8 cellular contexts compared by ENCODE assay signal in genomic region chr1:159921700-159922498, GRCh38. TPM values are rescaled to one million over a fixed set of nuclear protein-coding genes. Genes with fewer than 3 reads are reported as not detected.
A peak's percentile ranks its signal among the peaks of the same experiment; 100 is the strongest.
DNase-seq lines count a peak whose midpoint lies in the region; TF ChIP-seq lines count a peak whose summit lies in the region.

No MANE protein-coding gene starts in this region.

- H3K27me3 ChIP-seq in DOHH2 (ENCODE audit: control insufficient read depth, low read length) (no peaks in the 10 kb centered on the region), neuronal stem cell (ENCODE audit: control insufficient read depth in 3 of 3, insufficient read depth in 3 of 3, low read depth in 1 of 3, low read length in 3 of 3) (peaks cover 0 to 13% (median 3%) of the 10 kb centered on the region in 3 experiments)

- H3K9ac ChIP-seq in neuronal stem cell (ENCODE audit: low read depth, low read length, poor library complexity), result no peak overlapping the region

- no peak overlapping the region for H2BK5ac ChIP-seq in neuronal stem cell (ENCODE audit: low read length)

- peak overlapping the region; percentile 76 for H3K27ac ChIP-seq in DOHH2 (ENCODE audit: low read depth, low read length)
- no peak overlapping the region for H3K27ac ChIP-seq in neuronal stem cell (replicated peaks; ENCODE audit: low read length)

- H4K91ac ChIP-seq in neuronal stem cell (ENCODE audit: low read depth, low read length, poor library complexity), result no peak overlapping the region

- peaks cover 25% of the 10 kb centered on the region for H4K20me1 ChIP-seq in DOHH2 (ENCODE audit: control insufficient read depth, insufficient read depth, low read depth, low read length)

- H3K27ac Mint-ChIP-seq in chondrocyte (ENCODE audit: unreplicated experiment), result peak overlapping the region; percentile 100

- peaks cover 68% of the 10 kb centered on the region for H3K79me2 ChIP-seq in DOHH2 (ENCODE audit: control insufficient read depth, low read length)

- H3K27me3 Mint-ChIP-seq in chondrocyte (ENCODE audit: low read depth), result no peaks in the 10 kb centered on the region

- H3F3A ChIP-seq in DOHH2 (ENCODE audit: control insufficient read depth, insufficient read depth), result no peaks in the 10 kb centered on the region; the same call in 1 of the 2 replicates

- no peak overlapping the region for H2AFZ ChIP-seq in neuronal stem cell (ENCODE audit: low read length)

- H3K9me3 ChIP-seq in DOHH2 (ENCODE audit: control insufficient read depth, insufficient read depth, low read length), result no peaks in the 10 kb centered on the region
- H3K9me3 ChIP-seq in neuronal stem cell (replicated peaks in 1 of 2; ENCODE audit: control insufficient read depth in 2 of 2, insufficient read depth in 1 of 2, low read depth in 1 of 2, low read length in 2 of 2), result no peaks in the 10 kb centered on the region

- H3K9me3 Mint-ChIP-seq in chondrocyte (ENCODE audit: low read depth), result no peaks in the 10 kb centered on the region

- peaks cover 20% of the 10 kb centered on the region for H3K36me3 Mint-ChIP-seq in chondrocyte (ENCODE audit: low read depth)

- H3K4me1 ChIP-seq in DOHH2 (ENCODE audit: control insufficient read depth, low read length) (peaks cover 42% of the 10 kb centered on the region), neuronal stem cell (ENCODE audit: control insufficient read depth in 2 of 2, insufficient read depth in 1 of 2, low read depth in 1 of 2, low read length in 2 of 2) (peaks cover 20 to 26% of the 10 kb centered on the region in 2 donors)

- H3K4me3 Mint-ChIP-seq in chondrocyte (ENCODE audit: unreplicated experiment), result peak overlapping the region; percentile 99

- H3K18ac ChIP-seq in neuronal stem cell (ENCODE audit: low read length), result no peak overlapping the region

- H3K79me1 ChIP-seq in neuronal stem cell (ENCODE audit: low read depth, low read length), result peaks cover 3% of the 10 kb centered on the region

- TF ChIP-seq CTCF in DOHH2 (IDR thresholded peaks at IDR 0.05; ENCODE audit: low read depth, low read length, poor library complexity, severe bottlenecking), result no peak
- TF ChIP-seq CTCF in NB4 (IDR thresholded peaks at IDR 0.05; ENCODE audit: low read depth, low read length), result no peak
- no peak for TF ChIP-seq CTCF in chondrocyte (IDR thresholded peaks at IDR 0.05)

- peak overlapping the region; percentile 92 for H2AK5ac ChIP-seq in neuronal stem cell (ENCODE audit: low read depth, low read length)

- no peak overlapping the region for H4K8ac ChIP-seq in neuronal stem cell (ENCODE audit: low read depth, low read length)

- peak overlapping the region; percentile 75 for H3K14ac ChIP-seq in neuronal stem cell (ENCODE audit: low read length)

- H3K4me1 Mint-ChIP-seq in chondrocyte (ENCODE audit: low read depth), result peaks cover 81% of the 10 kb centered on the region

- H2BK15ac ChIP-seq in neuronal stem cell (ENCODE audit: low read length), result peak overlapping the region; percentile 2

- H3K9me2 ChIP-seq in DOHH2 (replicated peaks; ENCODE audit: control insufficient read depth, low read length), result no peaks in the 10 kb centered on the region

- no peak for TF ChIP-seq POLR2A in NB4 (IDR thresholded peaks at IDR 0.05; ENCODE audit: extremely low read depth, insufficient read length)

- WGBS in neuronal stem cell (ENCODE audit: extremely low coverage in 2 of 2, insufficient read length in 2 of 2, insufficient replicate concordance in 1 of 2), 2 donors, result no CpG with 5 or more reads among the region's 18 CpGs

- peak overlapping the region; percentile 50 for H3K23ac ChIP-seq in neuronal stem cell (ENCODE audit: low read depth, low read length, poor library complexity)

- H3K4me2 ChIP-seq in DOHH2 (ENCODE audit: low read length) (peak overlapping the region; percentile 90), neuronal stem cell (ENCODE audit: insufficient read depth, low read length, poor library complexity, severe bottlenecking) (no peak overlapping the region)

- H3K4me3 ChIP-seq in DOHH2 (ENCODE audit: low read length) (peak overlapping the region; percentile 99), NB4 (ENCODE audit: low read depth, low read length) (peak overlapping the region; percentile 75), neuronal stem cell (ENCODE audit: low read length in 2 of 2) (no peak overlapping the region)

- H3K4ac ChIP-seq in neuronal stem cell (ENCODE audit: low read length), result no peak overlapping the region

- DNase-seq in NB4 (ENCODE audit: low read depth) (no peak), chondrocyte (ENCODE audit: low spot score) (no peak), neuronal stem cell (ENCODE audit: low spot score) (no peak), NCI-H1092 (lab: John Stamatoyannopoulos, UW) (no peak), epidermal melanocyte (ENCODE audit: insufficient read length, low spot score) (no peak), NCI-H446 treated with DMSO at 0.1 percent for 48 hours (lab: John Stamatoyannopoulos, UW) (no peak)
- no peak for DNase-seq in stimulated activated naive CD4-positive, alpha-beta T cell treated with Interleukin-2 at 50 U/mL for 16 hours (lab: John Stamatoyannopoulos, UW)

- H2BK120ac ChIP-seq in neuronal stem cell (ENCODE audit: low read depth, low read length), result no peak overlapping the region

- no peak overlapping the region for H2BK12ac ChIP-seq in neuronal stem cell (ENCODE audit: low read length)

- H3K36me3 ChIP-seq in DOHH2 (ENCODE audit: control insufficient read depth, low read length) (peaks cover 77% of the 10 kb centered on the region), neuronal stem cell (replicated peaks in 1 of 2; ENCODE audit: control insufficient read depth in 2 of 2, insufficient read depth in 2 of 2, low read length in 2 of 2) (peaks cover 0 to under 1% of the 10 kb centered on the region in 2 donors)

RNA-seq across cellular contexts. Expression of gene TAGLN2, which starts 3.4 kb away (rescaled TPM):
- 222 to 392 TPM (median 388 TPM) in 3 replicates for total RNA-seq in chondrocyte
- 27.0 TPM for polyA plus RNA-seq in neuronal stem cell (2013, experiment 1 of 2)
- 26.7 TPM for polyA plus RNA-seq in neuronal stem cell (2013, experiment 2 of 2)

RNA-seq across cellular contexts. Expression of gene CFAP45, which starts 21.9 kb away (rescaled TPM):
- total RNA-seq in chondrocyte, result 0.37 to 0.95 TPM (median 0.73 TPM) in 3 replicates
- polyA plus RNA-seq in neuronal stem cell (2013, experiment 1 of 2), result 0.32 TPM
- 0.47 TPM for polyA plus RNA-seq in neuronal stem cell (2013, experiment 2 of 2)

RNA-seq across cellular contexts. Expression of gene IGSF9, which starts 23.5 kb away (rescaled TPM):
- not detected in 3 replicates for total RNA-seq in chondrocyte
- polyA plus RNA-seq in neuronal stem cell (2013, experiment 1 of 2), result 11.6 TPM
- polyA plus RNA-seq in neuronal stem cell (2013, experiment 2 of 2), result 11.4 TPM

RNA-seq across cellular contexts. Expression of gene SLAMF9, which starts 32.1 kb away (rescaled TPM):
- total RNA-seq in chondrocyte, result not detected in 3 replicates
- polyA plus RNA-seq in neuronal stem cell (2013, experiment 1 of 2), result not detected
- polyA plus RNA-seq in neuronal stem cell (2013, experiment 2 of 2), result not detected

RNA-seq across cellular contexts. Expression of gene VSIG8, which starts 59.4 kb away (rescaled TPM):
- total RNA-seq in chondrocyte, result not detected in 3 replicates
- polyA plus RNA-seq in neuronal stem cell (2013, experiment 1 of 2), result not detected
- not detected for polyA plus RNA-seq in neuronal stem cell (2013, experiment 2 of 2)

Comparison
In these comparisons a context has a peak if more than half of its experiments do, and no peak if none do; other contexts are left out.
1. H3K4me3 ChIP-seq: peak in DOHH2 (single experiment) and NB4 (single experiment); none in neuronal stem cell (0 of 2).